ENCODE assay signal across 23 cellular contexts in genomic region chrX:153988493-153988892, GRCh38.
"Had no signal": no experiment of that assay in that cellular context is flagged by ENCODE, and none has a peak within 500 bp of the region (broad histone marks: within the 10 kb centered on the region; RNA-seq: fewer than 3 reads in every experiment).

No MANE protein-coding gene starts in this region.

- ATAC-seq: gastrocnemius medialis, natural killer cell had no signal

- H3K4me1 Mint-ChIP-seq: endodermal cell had no signal

- H3K27ac Mint-ChIP-seq: activated T-helper 1 cell treated with anti-CD3 and anti-CD28 coated beads, Interleukin-12 subunit alpha, Interleukin-12 subunit beta, Interleukin-2, Interleukin-4 antibody, amounts not matched to agents 30 ng/mL and 10 ng/mL and 1 ng/mL, durations not matched to agents 14 hours and 24 hours and 36 hours; endodermal cell; natural killer cell; type B pancreatic cell had no signal

- H3K9me3 ChIP-seq: esophagus squamous epithelium, gastrocnemius medialis, left ventricle myocardium inferior, ovary, prostate gland, spleen, thoracic aorta, vagina had no signal

- H3K4me1 ChIP-seq: gastrocnemius medialis, left ventricle myocardium inferior, prostate gland had no signal

- H3K27me3 Mint-ChIP-seq: type B pancreatic cell had no signal

- H3K9me3 Mint-ChIP-seq: activated T-helper 1 cell treated with anti-CD3 and anti-CD28 coated beads, Interleukin-12 subunit alpha, Interleukin-12 subunit beta, Interleukin-2, Interleukin-4 antibody, amounts not matched to agents 30 ng/mL and 10 ng/mL and 1 ng/mL, durations not matched to agents 14 hours and 24 hours and 36 hours; type B pancreatic cell had no signal

- H3K4me3 ChIP-seq: coronary artery, esophagus squamous epithelium, gastrocnemius medialis, left ventricle myocardium inferior, ovary, prostate gland, spleen, thoracic aorta, vagina had no signal

- H3K36me3 ChIP-seq: esophagus squamous epithelium, gastrocnemius medialis, left ventricle myocardium inferior, ovary, prostate gland, spleen, thoracic aorta, vagina had no signal

- H3K27ac ChIP-seq: coronary artery, esophagus squamous epithelium, gastrocnemius medialis, left ventricle myocardium inferior, ovary, prostate gland, spleen, thoracic aorta, vagina had no signal

- H3K4me3 Mint-ChIP-seq: endodermal cell, natural killer cell, type B pancreatic cell had no signal

- H3K27me3 ChIP-seq: gastrocnemius medialis, ovary, vagina had no signal

- DNase-seq: activated CD4-positive, alpha-beta T cell treated with anti-CD3 and anti-CD28 coated beads for 1 hour; activated CD4-positive, alpha-beta T cell treated with anti-CD3 and anti-CD28 coated beads, Interleukin-2, amount 50 U/mL, for 4 hours; activated gamma-delta T cell; amygdala; cerebellar nuclear complex; endodermal cell; esophagus squamous epithelium; gastrocnemius medialis; hippocampal formation; left ventricle myocardium inferior; midbrain; natural killer cell; ovary; spleen; stimulated activated CD4-positive, alpha-beta T cell treated with anti-CD3 and anti-CD28 coated beads, Interleukin-4, amount 100 ng/mL, for 1 hour; stimulated activated naive CD4-positive, alpha-beta T cell; T-helper 9 cell had no signal

- H3K36me3 Mint-ChIP-seq: natural killer cell, type B pancreatic cell had no signal
